Comparison of ENCODE assay signal across 38 cellular contexts in the genomic region with DNA sequence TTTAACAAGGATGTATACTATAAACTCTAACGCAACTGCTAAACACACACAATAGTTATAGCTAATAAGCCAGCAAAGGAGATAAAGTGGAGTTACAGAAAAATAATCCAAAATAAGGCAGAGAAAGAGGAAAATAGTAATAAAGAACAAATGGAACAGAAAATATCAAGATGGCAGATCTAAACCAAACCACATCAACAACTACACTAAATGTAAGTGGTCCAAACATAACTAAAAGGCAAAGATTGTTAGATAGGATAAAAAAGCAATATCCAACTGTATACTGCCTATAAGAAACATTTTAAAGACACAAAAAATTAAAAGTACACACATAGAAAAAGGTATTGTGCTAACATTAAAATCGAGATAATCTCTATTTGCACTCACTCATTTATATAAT. TPM values are rescaled to one million over a fixed set of nuclear protein-coding genes. Genes with fewer than 3 reads are reported as not detected.
"Had no signal": no experiment of that assay in that cellular context is flagged by ENCODE, and none has a peak within 500 bp of the region (broad histone marks: within the 10 kb centered on the region; RNA-seq: fewer than 3 reads in every experiment).

No MANE protein-coding gene starts in this region.

- DNase-seq: Karpas-422, KG1, MG63, MM.1S, MV-4-11, NCI-H1048, NCI-H1092, NCI-H1092 treated with DMSO at 0.1 percent for 48 hours, NCI-H1105, NCI-H1105 treated with DMSO at 0.1 percent for 48 hours, NCI-H1417, NCI-H1417 treated with DMSO at 0.1 percent for 48 hours, NCI-H1436, NCI-H1436 treated with DMSO at 0.1 percent for 48 hours, NCI-H146, NCI-H1694, NCI-H1694 treated with DMSO at 0.1 percent for 48 hours, NCI-H187, NCI-H187 treated with DMSO at 0.1 percent for 48 hours, NCI-H1930, NCI-H2029, NCI-H2029 treated with DMSO at 0.1 percent for 48 hours, NCI-H2081, NCI-H2081 treated with DMSO at 0.1 percent for 48 hours, NCI-H2107, NCI-H2171, NCI-H2171 treated with DMSO at 0.1 percent for 48 hours, NCI-H2227 treated with DMSO at 0.1 percent for 48 hours, NCI-H226, NCI-H345, NCI-H446, NCI-H446 treated with DMSO at 0.1 percent for 48 hours, NCI-H510A had no signal

- H3K4me2 ChIP-seq: KMS-11 had no signal

- H3K4me3 ChIP-seq: MG63 had no signal

- H3K27me3 ChIP-seq: MG63 had no signal

- H3K27ac ChIP-seq: KMS-11 had no signal

- H3K9ac ChIP-seq: KMS-11 had no signal

RNA-seq across cellular contexts. Expression of a gene that starts 5.6 kb away (rescaled TPM):
- total RNA-seq: LHCN-M2, M059J, MCF 10A, NCI-H460 had no signal
